Comparison of ENCODE assay signal across 1 cellular context in the genomic region with DNA sequence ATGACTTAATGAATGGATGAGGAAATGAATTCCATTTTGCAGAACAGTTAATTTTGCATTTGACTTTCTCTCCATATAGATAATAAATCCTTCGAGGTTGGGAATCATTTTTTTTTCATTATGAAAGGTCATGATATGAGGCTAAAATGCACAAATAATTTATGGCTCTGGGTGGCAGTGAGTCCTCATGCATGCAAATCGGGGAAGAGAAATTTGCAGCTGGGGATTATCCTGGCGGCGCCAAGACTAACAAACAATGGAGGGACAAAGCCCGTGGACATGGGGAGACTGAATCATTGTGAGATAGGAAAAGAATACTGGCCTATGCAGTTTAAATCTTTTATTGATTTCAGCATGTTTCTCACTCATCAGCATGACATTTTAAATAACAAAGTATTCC.
TF ChIP-seq lines count a peak whose summit lies in the region.

No MANE protein-coding gene starts in this region.

TF ChIP-seq in SK-N-SH, 30 proteins besides CTCF, POLR2A, EP300 and RAD21 (continued from another document):
- TF ChIP-seq, protein P1, sequence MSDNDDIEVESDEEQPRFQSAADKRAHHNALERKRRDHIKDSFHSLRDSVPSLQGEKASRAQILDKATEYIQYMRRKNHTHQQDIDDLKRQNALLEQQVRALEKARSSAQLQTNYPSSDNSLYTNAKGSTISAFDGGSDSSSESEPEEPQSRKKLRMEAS (IDR thresholded peaks at IDR 0.05; ENCODE audit: low read depth) = no peak
- TF ChIP-seq, protein P2, sequence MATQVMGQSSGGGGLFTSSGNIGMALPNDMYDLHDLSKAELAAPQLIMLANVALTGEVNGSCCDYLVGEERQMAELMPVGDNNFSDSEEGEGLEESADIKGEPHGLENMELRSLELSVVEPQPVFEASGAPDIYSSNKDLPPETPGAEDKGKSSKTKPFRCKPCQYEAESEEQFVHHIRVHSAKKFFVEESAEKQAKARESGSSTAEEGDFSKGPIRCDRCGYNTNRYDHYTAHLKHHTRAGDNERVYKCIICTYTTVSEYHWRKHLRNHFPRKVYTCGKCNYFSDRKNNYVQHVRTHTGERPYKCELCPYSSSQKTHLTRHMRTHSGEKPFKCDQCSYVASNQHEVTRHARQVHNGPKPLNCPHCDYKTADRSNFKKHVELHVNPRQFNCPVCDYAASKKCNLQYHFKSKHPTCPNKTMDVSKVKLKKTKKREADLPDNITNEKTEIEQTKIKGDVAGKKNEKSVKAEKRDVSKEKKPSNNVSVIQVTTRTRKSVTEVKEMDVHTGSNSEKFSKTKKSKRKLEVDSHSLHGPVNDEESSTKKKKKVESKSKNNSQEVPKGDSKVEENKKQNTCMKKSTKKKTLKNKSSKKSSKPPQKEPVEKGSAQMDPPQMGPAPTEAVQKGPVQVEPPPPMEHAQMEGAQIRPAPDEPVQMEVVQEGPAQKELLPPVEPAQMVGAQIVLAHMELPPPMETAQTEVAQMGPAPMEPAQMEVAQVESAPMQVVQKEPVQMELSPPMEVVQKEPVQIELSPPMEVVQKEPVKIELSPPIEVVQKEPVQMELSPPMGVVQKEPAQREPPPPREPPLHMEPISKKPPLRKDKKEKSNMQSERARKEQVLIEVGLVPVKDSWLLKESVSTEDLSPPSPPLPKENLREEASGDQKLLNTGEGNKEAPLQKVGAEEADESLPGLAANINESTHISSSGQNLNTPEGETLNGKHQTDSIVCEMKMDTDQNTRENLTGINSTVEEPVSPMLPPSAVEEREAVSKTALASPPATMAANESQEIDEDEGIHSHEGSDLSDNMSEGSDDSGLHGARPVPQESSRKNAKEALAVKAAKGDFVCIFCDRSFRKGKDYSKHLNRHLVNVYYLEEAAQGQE (IDR thresholded peaks at IDR 0.05; ENCODE audit: low read depth, low read length) = no peak
- TF ChIP-seq GATA2 (CRISPR knock-in tag; IDR thresholded peaks at IDR 0.05) (no peak), MEF2A (IDR thresholded peaks at IDR 0.05; ENCODE audit: borderline replicate concordance, low read depth) (no peak)
